Comparison of ENCODE assay signal across 8 cellular contexts in the genomic region with DNA sequence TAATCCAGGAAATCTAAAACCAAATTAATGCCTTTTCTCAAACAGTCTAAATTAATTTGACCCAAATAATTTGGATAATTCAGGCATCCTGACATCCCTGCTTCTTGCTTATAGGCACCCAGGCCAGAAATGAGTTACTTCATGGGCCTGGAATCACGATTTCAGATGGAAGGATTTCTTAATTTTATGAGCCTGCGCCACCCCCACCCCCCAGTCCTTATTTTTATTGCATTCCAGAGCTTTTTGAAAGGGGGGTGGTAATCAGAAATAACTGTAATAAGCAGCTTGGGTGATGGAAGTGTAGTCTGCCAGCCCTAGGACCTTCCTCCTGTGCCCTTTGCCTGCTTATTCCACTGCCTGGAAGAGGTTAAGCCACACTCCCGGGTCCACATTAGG. TPM values are rescaled to one million over a fixed set of nuclear protein-coding genes. Genes with fewer than 3 reads are reported as not detected.
DNase-seq lines count a peak whose midpoint lies in the region; ATAC-seq, FAIRE-seq and TF ChIP-seq lines count a peak whose summit lies in the region.

No MANE protein-coding gene starts in this region.

- no CpG with 5 or more reads among the region's 3 CpGs for WGBS in iPS DF 6.9 (ENCODE audit: insufficient coverage, insufficient read length)
- 39 to 70% (median 60%) methylated on average over 3 of the region's 3 CpGs for WGBS in spleen, 5 donors

- DNase-seq in HFF-Myc (ENCODE audit: extremely low read depth, low read depth) (no peak), iPS DF 6.9 (ENCODE audit: low read depth, low spot score) (no peak), spleen (no peak), GM19239 (ENCODE audit: insufficient read length, low spot score) (no peak)
- DNase-seq in activated CD8-positive, alpha-beta T cell treated with anti-CD3 and anti-CD28 coated beads, Interleukin-2, amount 10 ng/mL, durations not matched to agents 7 days and 5 days: no peak
- no peak for DNase-seq in activated CD4-positive, CD25-positive, alpha-beta regulatory T cell treated with anti-CD3 and anti-CD28 coated beads, Interleukin-2, amount 50 U/mL, for 72 hours
- DNase-seq in activated CD8-positive, alpha-beta memory T cell treated with anti-CD3 and anti-CD28 coated beads, Interleukin-2, amount 50 U/mL, for 4 hours: no peak

- TF ChIP-seq CTCF in HFF-Myc (IDR thresholded peaks at IDR 0.05; ENCODE audit: low read depth, low read length, missing control alignments) (no peak), spleen (IDR thresholded peaks at IDR 0.05 in 8 of 11, conservative IDR thresholded peaks at IDR 0.05 in 3 of 11) (no peak)

- peaks cover 37% of the 10 kb centered on the region for H3K36me3 Mint-ChIP-seq in activated CD8-positive, alpha-beta T cell treated with anti-CD3 and anti-CD28 coated beads, Interleukin-2, amount 10 ng/mL, durations not matched to agents 7 days and 5 days (ENCODE audit: low read depth)

- H3K4me1 ChIP-seq in iPS DF 6.9 (ENCODE audit: control insufficient read depth, insufficient read depth, low read length): peaks cover 1% of the 10 kb centered on the region; the same call in 1 of the 2 replicates
- H3K4me1 ChIP-seq in spleen: peaks cover 28 to 57% (median 41%) of the 10 kb centered on the region in 6 donors

- peaks cover 31% of the 10 kb centered on the region for H3K4me1 Mint-ChIP-seq in activated CD8-positive, alpha-beta T cell treated with anti-CD3 and anti-CD28 coated beads, Interleukin-2, amount 10 ng/mL, durations not matched to agents 7 days and 5 days (ENCODE audit: low read depth)

- POLR2A ChIA-PET in activated CD8-positive, alpha-beta T cell treated with anti-CD3 and anti-CD28 coated beads, Interleukin-2, amount 10 ng/mL, durations not matched to agents 7 days and 5 days (lab: Charles Lee): interaction anchor here (1.2 to 1.6 kb wide), 2 partner anchors 10 to 11 kb away, joined by 3 to 7 read pairs; a partner anchor contains a TSS

- H3K4me3 ChIP-seq in HFF-Myc (replicated peaks; ENCODE audit: low read depth, low read length) (peak overlapping the region; percentile 84), iPS DF 6.9 (ENCODE audit: low read length) (peak overlapping the region; percentile 10; the same call in 1 of the 2 replicates), spleen (peak overlapping the region; percentile 79 to 96 (median 90))

- H3K9me3 ChIP-seq in iPS DF 6.9 (ENCODE audit: control insufficient read depth, insufficient read depth, low read length) (no peaks in the 10 kb centered on the region), spleen (no peaks in the 10 kb centered on the region)

- H3K27ac ChIP-seq in iPS DF 6.9 (ENCODE audit: low read length) (no peak overlapping the region), spleen (peak overlapping the region; percentile 81 to 97 (median 92))

- H3K9me3 Mint-ChIP-seq in activated CD8-positive, alpha-beta T cell treated with anti-CD3 and anti-CD28 coated beads, Interleukin-2, amount 10 ng/mL, durations not matched to agents 7 days and 5 days (ENCODE audit: insufficient read depth): no peaks in the 10 kb centered on the region

- H3K4me3 Mint-ChIP-seq in activated CD8-positive, alpha-beta T cell treated with anti-CD3 and anti-CD28 coated beads, Interleukin-2, amount 10 ng/mL, durations not matched to agents 7 days and 5 days: peak overlapping the region; percentile 87

- H3K27me3 ChIP-seq in iPS DF 6.9 (ENCODE audit: control insufficient read depth, insufficient read depth, low read length): no peaks in the 10 kb centered on the region
- H3K27me3 ChIP-seq in spleen (replicated peaks in 1 of 7): no peaks in the 10 kb centered on the region

- no peak for TF ChIP-seq POLR2A in spleen (IDR thresholded peaks at IDR 0.05)

- FAIRE-seq in GM19239 (lab: Jason Lieb, UNC): no peak

- CTCF ChIA-PET in activated CD8-positive, alpha-beta T cell treated with anti-CD3 and anti-CD28 coated beads, Interleukin-2, amount 10 ng/mL, durations not matched to agents 7 days and 5 days (lab: Charles Lee): no interaction called here

- ATAC-seq in activated CD8-positive, alpha-beta T cell treated with anti-CD3 and anti-CD28 coated beads, Interleukin-2, amount 10 ng/mL, durations not matched to agents 7 days and 5 days: no peak
- no peak for ATAC-seq in GM19467 (IDR thresholded peaks at IDR 0.05; ENCODE audit: unreplicated experiment)

- H3K36me3 ChIP-seq in iPS DF 6.9 (ENCODE audit: control insufficient read depth, insufficient read depth, low read length): peaks cover 28% of the 10 kb centered on the region
- peaks cover 0 to 64% (median 54%) of the 10 kb centered on the region in 6 donors for H3K36me3 ChIP-seq in spleen

- H3K27ac Mint-ChIP-seq in activated CD8-positive, alpha-beta T cell treated with anti-CD3 and anti-CD28 coated beads, Interleukin-2, amount 10 ng/mL, durations not matched to agents 7 days and 5 days: peak overlapping the region; percentile 75

- intact Hi-C loops in spleen (cut with DNase I; ENCODE audit: low total_unique reads): no loop called here

- no peaks in the 10 kb centered on the region for H3K27me3 Mint-ChIP-seq in activated CD8-positive, alpha-beta T cell treated with anti-CD3 and anti-CD28 coated beads, Interleukin-2, amount 10 ng/mL, durations not matched to agents 7 days and 5 days (ENCODE audit: low read depth)

RNA-seq across cellular contexts. Expression of a gene that starts 1.3 kb away (rescaled TPM):
- 100 to 1,000 TPM; 228 to 231 TPM for total RNA-seq in activated CD8-positive, alpha-beta T cell treated with anti-CD3 and anti-CD28 coated beads, Interleukin-2, amount 10 ng/mL, durations not matched to agents 7 days and 5 days
- 100 to 1,000 TPM; 192 to 254 (median 204) TPM for total RNA-seq in spleen
- 100 to 1,000 TPM in 2 of 3 donors, 10 to 100 TPM in 1; 98.7 to 155 (median 137) TPM for polyA plus RNA-seq in spleen

RNA-seq across cellular contexts. Expression of a gene that starts 10.0 kb away (rescaled TPM):
- total RNA-seq in activated CD8-positive, alpha-beta T cell treated with anti-CD3 and anti-CD28 coated beads, Interleukin-2, amount 10 ng/mL, durations not matched to agents 7 days and 5 days: 10 to 100 TPM; 56.6 to 57.8 TPM
- 10 to 100 TPM; 46.4 to 90.7 (median 69.8) TPM for total RNA-seq in spleen
- polyA plus RNA-seq in spleen: 10 to 100 TPM; 35.3 to 67.3 (median 61.2) TPM

RNA-seq across cellular contexts. Expression of a gene that starts 20.8 kb away (rescaled TPM):
- total RNA-seq in activated CD8-positive, alpha-beta T cell treated with anti-CD3 and anti-CD28 coated beads, Interleukin-2, amount 10 ng/mL, durations not matched to agents 7 days and 5 days: 10 to 100 TPM; 31.2 to 32.6 TPM
- total RNA-seq in spleen: 10 to 100 TPM; 40.3 to 67.3 (median 54.2) TPM
- polyA plus RNA-seq in spleen: 10 to 100 TPM; 12.3 to 28.2 (median 15.8) TPM

RNA-seq across cellular contexts. Expression of a gene that starts 40.8 kb away (rescaled TPM):
- 10 to 100 TPM; 55.1 to 55.4 TPM for total RNA-seq in activated CD8-positive, alpha-beta T cell treated with anti-CD3 and anti-CD28 coated beads, Interleukin-2, amount 10 ng/mL, durations not matched to agents 7 days and 5 days
- 10 to 100 TPM; 40.4 to 50.7 (median 46.3) TPM for total RNA-seq in spleen
- 10 to 100 TPM; 40.4 to 55.7 (median 52.8) TPM for polyA plus RNA-seq in spleen

RNA-seq across cellular contexts. Expression of a gene that starts 53.4 kb away (rescaled TPM):
- total RNA-seq in activated CD8-positive, alpha-beta T cell treated with anti-CD3 and anti-CD28 coated beads, Interleukin-2, amount 10 ng/mL, durations not matched to agents 7 days and 5 days: not detected
- under 1 TPM in 2 of 7 donors, not detected in 5; 0.28 to 0.68 TPM for total RNA-seq in spleen
- under 1 TPM; 0.02 to 0.08 (median 0.03) TPM for polyA plus RNA-seq in spleen

Comparison
In these comparisons a context has a peak if more than half of its experiments do, and no peak if none do; other contexts are left out.
1. H3K4me3 ChIP-seq: peak in every context shown above with its lines; median percentile 90 in spleen; 84 in HFF-Myc; 10 in iPS DF 6.9.